ENCODE assay signal across 1 cellular context in genomic region chr15:47364671-47365141, GRCh38.
TF ChIP-seq lines count a peak whose summit lies in the region.

No MANE protein-coding gene starts in this region.

TF ChIP-seq in H1, 55 proteins besides CTCF, POLR2A, EP300 and RAD21:
- TF ChIP-seq GTF2F1 (IDR thresholded peaks at IDR 0.05; ENCODE audit: borderline replicate concordance, low read depth, low read length), result no peak
- TF ChIP-seq NANOG (IDR thresholded peaks at IDR 0.05; ENCODE audit: insufficient read depth, low read depth, low read length, poor library complexity, severe bottlenecking), result no peak
- no peak for TF ChIP-seq SIRT6 (IDR thresholded peaks at IDR 0.05; ENCODE audit: low read length)
- TF ChIP-seq SUZ12 (IDR thresholded peaks at IDR 0.05; ENCODE audit: low read length), result no peak
- no peak for TF ChIP-seq GABPA (IDR thresholded peaks at IDR 0.05; ENCODE audit: borderline replicate concordance, insufficient read depth, low read length)
- no peak for TF ChIP-seq SAP30 (IDR thresholded peaks at IDR 0.05; ENCODE audit: insufficient read depth, insufficient replicate concordance, low read length)
- TF ChIP-seq SRF (IDR thresholded peaks at IDR 0.05; ENCODE audit: low read depth, low read length), result no peak
- TF ChIP-seq JUND (IDR thresholded peaks at IDR 0.05; ENCODE audit: low read length), result no peak
- TF ChIP-seq NRF1 (IDR thresholded peaks at IDR 0.05; ENCODE audit: low read depth, low read length), result no peak
- no peak for TF ChIP-seq RXRA (IDR thresholded peaks at IDR 0.05; ENCODE audit: insufficient read depth, low read depth, low read length)
- no peak for TF ChIP-seq POU5F1 (IDR thresholded peaks at IDR 0.05; ENCODE audit: low read depth, low read length)
- no peak for TF ChIP-seq FOSL1 (IDR thresholded peaks at IDR 0.05; ENCODE audit: insufficient read depth, low read depth, low read length)
- no peak for TF ChIP-seq KDM5A (IDR thresholded peaks at IDR 0.05; ENCODE audit: low read length)
- TF ChIP-seq JUN (IDR thresholded peaks at IDR 0.05; ENCODE audit: low read depth, low read length), result no peak
- no peak for TF ChIP-seq TAF7 (optimal IDR thresholded peaks at IDR 0.05; ENCODE audit: borderline replicate concordance, low read depth, low read length)
- TF ChIP-seq CBX8 (IDR thresholded peaks at IDR 0.05; ENCODE audit: borderline replicate concordance, low read depth, low read length), result no peak
